ENCODE assay signal across 9 cellular contexts in the genomic region with DNA sequence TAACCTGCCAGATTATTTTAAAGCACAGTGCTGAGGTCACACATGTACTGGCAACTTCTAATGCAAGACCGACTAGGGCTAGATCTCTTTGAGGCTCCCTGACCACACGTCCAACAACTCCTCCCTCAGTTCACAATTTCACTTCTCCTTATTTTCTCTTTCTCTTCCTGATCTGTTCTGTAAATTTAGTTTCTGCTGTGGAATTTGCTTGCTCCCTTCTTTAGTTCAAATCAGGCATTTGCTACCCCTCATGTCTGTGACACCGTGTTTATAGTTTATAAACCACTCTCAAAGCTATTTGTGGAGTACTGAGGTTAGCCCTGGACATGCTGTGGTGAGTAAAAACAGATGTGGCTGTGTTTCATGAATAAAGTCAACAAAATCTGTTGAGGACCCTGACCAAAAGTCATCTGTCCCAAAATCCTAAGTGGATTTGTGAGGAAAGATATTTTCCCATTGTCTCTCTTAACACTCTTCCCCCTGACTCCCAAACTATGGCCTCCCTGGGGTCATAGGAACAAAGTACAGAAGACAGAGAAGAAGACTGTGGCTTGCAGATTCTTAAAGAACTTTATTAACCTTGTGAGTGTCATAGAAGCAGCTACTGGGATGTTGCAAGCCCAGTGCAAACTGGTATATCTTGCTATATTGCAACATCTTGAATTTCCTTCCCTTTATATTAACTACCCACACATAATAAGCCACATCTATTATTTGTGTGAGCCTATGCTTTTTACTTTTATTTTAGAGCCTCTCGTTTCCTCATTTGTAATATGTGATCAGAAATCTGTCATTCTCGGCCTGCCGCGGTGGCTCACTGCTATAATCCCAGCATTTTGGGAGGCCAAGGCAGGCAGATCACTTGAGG. TPM values are rescaled to one million over a fixed set of nuclear protein-coding genes. Genes with fewer than 3 reads are reported as not detected.
DNase-seq lines count a peak whose midpoint lies in the region; ATAC-seq and TF ChIP-seq lines count a peak whose summit lies in the region.
"Had no signal": no experiment of that assay in that cellular context is flagged by ENCODE, and none has a peak within 500 bp of the region (broad histone marks: within the 10 kb centered on the region; RNA-seq: fewer than 3 reads in every experiment).

No MANE protein-coding gene starts in this region.

- H3K27ac ChIP-seq in endodermal cell (ENCODE audit: low read depth, low read length), result no peak overlapping the region
- peak overlapping the region; percentile 38 to 99 (median 88) for H3K27ac ChIP-seq in spleen
- no peak overlapping the region for H3K27ac ChIP-seq in osteoblast (ENCODE audit: low read depth, low read length)

- H3K4me2 ChIP-seq in osteoblast (ENCODE audit: insufficient read depth, low read length), result no peak overlapping the region

- H3K4me1 ChIP-seq in endodermal cell (ENCODE audit: control insufficient read depth, insufficient read depth, low read length) (peaks cover 7% of the 10 kb centered on the region), spleen (peaks cover 13 to 62% (median 52%) of the 10 kb centered on the region in 6 donors), osteoblast (ENCODE audit: insufficient read depth, low read length) (peaks cover 15% of the 10 kb centered on the region)

- WGBS in endodermal cell (ENCODE audit: insufficient coverage in 1 of 2, insufficient read length in 1 of 2), 2 experiments, result 82 to 91% methylated on average over 6 to 7 of the region's 7 CpGs
- WGBS in spleen, 5 donors, result 23 to 57% (median 34%) methylated on average over 7 of the region's 7 CpGs

- no peaks in the 10 kb centered on the region for H3K9me3 Mint-ChIP-seq in endodermal cell

- ATAC-seq in GM19043 (IDR thresholded peaks at IDR 0.05; ENCODE audit: low read depth, unreplicated experiment) (peak; percentile 27), HG03460 (IDR thresholded peaks at IDR 0.05; ENCODE audit: unreplicated experiment) (peak; percentile 35)

- TF ChIP-seq POLR2A in spleen (IDR thresholded peaks at IDR 0.05), result no peak

- H3K4me3 ChIP-seq in endodermal cell (ENCODE audit: low read length), result peak overlapping the region; percentile 24
- H3K4me3 ChIP-seq in spleen, result peak overlapping the region in 1 of 8 donors; percentile 46
- H3K4me3 ChIP-seq in osteoblast (ENCODE audit: insufficient read depth, low read length), result no peak overlapping the region
- H3K4me3 ChIP-seq: MG63 had no signal

- no peak for DNase-seq in endodermal cell
- DNase-seq in spleen, result peak; percentile 70
- no peak for DNase-seq in osteoblast (ENCODE audit: insufficient read length, low spot score, missing footprints)
- no peak for DNase-seq in cerebellum (ENCODE audit: low spot score)
- DNase-seq in stimulated activated CD4-positive, alpha-beta T cell treated with anti-CD3 and anti-CD28 coated beads, Interleukin-1b, Interleukin-23, amount 100 ng/mL, for 48 hours, result no peak
- DNase-seq in mesenteric fat pad (ENCODE audit: low spot score), result no peak
- DNase-seq: MG63 had no signal

- H3K9me3 ChIP-seq in endodermal cell (ENCODE audit: control insufficient read depth, low read length) (no peaks in the 10 kb centered on the region), spleen (no peaks in the 10 kb centered on the region), osteoblast (ENCODE audit: low read depth, low read length) (no peaks in the 10 kb centered on the region)
- H3K9me3 ChIP-seq: MG63 had no signal

- H3K9ac ChIP-seq in endodermal cell (ENCODE audit: extremely low read depth, low read length, poor library complexity, severe bottlenecking), result no peak overlapping the region

- intact Hi-C loops in spleen (cut with DNase I; ENCODE audit: low total_unique reads), result no loop called here

- H3K4me1 Mint-ChIP-seq in endodermal cell, result peaks cover 15% of the 10 kb centered on the region

- TF ChIP-seq CTCF in endodermal cell (conservative IDR thresholded peaks at IDR 0.05) (no peak), spleen (IDR thresholded peaks at IDR 0.05 in 8 of 11, conservative IDR thresholded peaks at IDR 0.05 in 3 of 11) (no peak), osteoblast (IDR thresholded peaks at IDR 0.05; ENCODE audit: extremely low read depth, low read depth, low read length) (no peak)

- H3K27me3 ChIP-seq in endodermal cell (ENCODE audit: control insufficient read depth, insufficient read depth, low read length, poor library complexity, severe bottlenecking) (peaks cover 10% of the 10 kb centered on the region), spleen (replicated peaks in 1 of 7) (peaks cover 0 to 10% (median 0%) of the 10 kb centered on the region in 7 donors), osteoblast (ENCODE audit: insufficient read depth, low read length) (peaks cover 3% of the 10 kb centered on the region)
- H3K27me3 ChIP-seq: MG63 had no signal

- no peak overlapping the region for H3K4me3 Mint-ChIP-seq in endodermal cell

- peaks cover 16% of the 10 kb centered on the region for H3K79me2 ChIP-seq in osteoblast (ENCODE audit: insufficient read depth, low read length)

- H2AFZ ChIP-seq in osteoblast (ENCODE audit: low read length), result no peak overlapping the region

- peaks cover 12% of the 10 kb centered on the region for H4K20me1 ChIP-seq in osteoblast (ENCODE audit: insufficient read depth, low read length)

- H3K27me3 Mint-ChIP-seq in endodermal cell (ENCODE audit: insufficient read depth), result peaks cover under 1% of the 10 kb centered on the region

- H3K27ac Mint-ChIP-seq in endodermal cell, result no peak overlapping the region

- H3K36me3 Mint-ChIP-seq in endodermal cell (ENCODE audit: low read depth), result no peaks in the 10 kb centered on the region

- no peaks in the 10 kb centered on the region for H3K36me3 ChIP-seq in endodermal cell (ENCODE audit: control insufficient read depth, insufficient read depth, low read length)
- H3K36me3 ChIP-seq in spleen, result no peaks in the 10 kb centered on the region
- H3K36me3 ChIP-seq in osteoblast (ENCODE audit: insufficient read depth, low read length), result no peaks in the 10 kb centered on the region
- H3K36me3 ChIP-seq: MG63 had no signal

RNA-seq across cellular contexts. Expression of gene NAGK, which starts 3.5 kb away (rescaled TPM):
- total RNA-seq in endodermal cell, result 10 to 100 TPM; 72.6 to 80.8 TPM
- polyA plus RNA-seq in endodermal cell (2013, experiment 1 of 2), result 62.0 TPM
- 52.2 TPM for polyA plus RNA-seq in endodermal cell (2013, experiment 2 of 2)
- total RNA-seq in spleen, result 100 to 1,000 TPM; 123 to 306 (median 181) TPM
- polyA plus RNA-seq in spleen, result 100 to 1,000 TPM; 127 to 321 (median 266) TPM
- 56.9 and 57.2 TPM in 2 replicates for total RNA-seq in osteoblast
- 39.8 TPM for total RNA-seq in cerebellum
- 112 TPM for total RNA-seq in mesenteric fat pad

Comparison
In these comparisons a context has a peak if more than half of its experiments do, and no peak if none do; other contexts are left out.
1. H3K27ac ChIP-seq: peak in spleen (8 of 8); none in endodermal cell (single experiment) and osteoblast (single experiment).